ENCODE assay signal across 17 cellular contexts in genomic region chr5:109911731-109912130, GRCh38.
A peak's percentile ranks its signal among the peaks of the same experiment; 100 is the strongest.
DNase-seq lines count a peak whose midpoint lies in the region; ATAC-seq and TF ChIP-seq lines count a peak whose summit lies in the region.
"Had no signal": no experiment of that assay in that cellular context is flagged by ENCODE, and none has a peak within 500 bp of the region (broad histone marks: within the 10 kb centered on the region; RNA-seq: fewer than 3 reads in every experiment).

No MANE protein-coding gene starts in this region.

- H2AFZ ChIP-seq in hepatocyte, result no peak overlapping the region

- intact Hi-C loops in left ventricle myocardium superior (cut with micrococcal nuclease), result no loop called here

- no peak for TF ChIP-seq CTCF in AG09319 (IDR thresholded peaks at IDR 0.05; ENCODE audit: low read depth, low read length)
- no peak for TF ChIP-seq CTCF in hepatocyte (IDR thresholded peaks at IDR 0.05; ENCODE audit: poor library complexity)

- 55% methylated on average over 3 of the region's 3 CpGs for WGBS in hepatocyte (ENCODE audit: low lambda C conversion rate, missing lambda C conversion rate)

- H3K27ac ChIP-seq in hepatocyte, result no peak overlapping the region
- H3K27ac ChIP-seq: pancreas, SK-N-MC, VCaP had no signal

- H3K9me2 ChIP-seq in hepatocyte (replicated peaks; ENCODE audit: insufficient read depth), result no peaks in the 10 kb centered on the region

- H4K20me1 ChIP-seq in hepatocyte (ENCODE audit: insufficient read depth, poor library complexity, severe bottlenecking), result no peaks in the 10 kb centered on the region

- H3K4me1 ChIP-seq in hepatocyte (ENCODE audit: insufficient read depth), result peaks cover 8% of the 10 kb centered on the region
- H3K4me1 ChIP-seq: pancreas had no signal

- peak; percentile 35 for DNase-seq in AG09319 (ENCODE audit: extremely low read depth, low read depth)
- DNase-seq in HS-5 (ENCODE audit: low read depth), result peak; percentile 52
- peak; percentile 4 for DNase-seq in astrocyte of the hippocampus (ENCODE audit: low read depth, low spot score)
- DNase-seq in left ventricle myocardium superior, result no peak
- no peak for DNase-seq in HK-2 (ENCODE audit: unreplicated experiment)
- DNase-seq in hepatocyte (ENCODE audit: low spot score), result no peak
- DNase-seq in kidney glomerular epithelial cell (lab: John Stamatoyannopoulos, UW), result no peak
- DNase-seq: activated CD8-positive, alpha-beta T cell treated with anti-CD3 and anti-CD28 coated beads, Interleukin-2, amount 10 ng/mL, durations not matched to agents 7 days and 5 days; amygdala; BE2C; DND-41; NCI-H1930; pancreas; substantia nigra had no signal

- no peak overlapping the region for H3K4me2 ChIP-seq in hepatocyte

- no peaks in the 10 kb centered on the region for H3K79me2 ChIP-seq in hepatocyte

- no peaks in the 10 kb centered on the region for H3K27me3 ChIP-seq in hepatocyte
- H3K27me3 ChIP-seq: BE2C, pancreas had no signal

- H3K4me3 ChIP-seq in hepatocyte, result no peak overlapping the region
- H3K4me3 ChIP-seq: pancreas, SK-N-MC had no signal

- H3K9me3 ChIP-seq in hepatocyte (ENCODE audit: low read depth), result no peaks in the 10 kb centered on the region
- H3K9me3 ChIP-seq: BE2C, pancreas had no signal

- ATAC-seq in left ventricle myocardium superior (peak; percentile 63), HG02885 (IDR thresholded peaks at IDR 0.05; ENCODE audit: poor library complexity, unreplicated experiment) (no peak)
- ATAC-seq: activated CD8-positive, alpha-beta T cell treated with anti-CD3 and anti-CD28 coated beads, Interleukin-2, amount 10 ng/mL, durations not matched to agents 7 days and 5 days; pancreas had no signal

- H3K36me3 ChIP-seq in hepatocyte (replicated peaks; ENCODE audit: insufficient read depth, low read depth), result no peaks in the 10 kb centered on the region
- H3K36me3 ChIP-seq: BE2C, pancreas had no signal

Comparison
In these comparisons a context has a peak if more than half of its experiments do, and no peak if none do; other contexts are left out.
1. DNase-seq: peak in AG09319 (single experiment), HS-5 (single experiment) and astrocyte of the hippocampus (single experiment); none in left ventricle myocardium superior (single experiment), HK-2 (single experiment), hepatocyte (single experiment) and kidney glomerular epithelial cell (single experiment).